Comparison of ENCODE assay signal across 8 cellular contexts in genomic region chr22:38523479-38523878, GRCh38.
"Had no signal": no experiment of that assay in that cellular context is flagged by ENCODE, and none has a peak within 500 bp of the region (broad histone marks: within the 10 kb centered on the region; RNA-seq: fewer than 3 reads in every experiment).

No MANE protein-coding gene starts in this region.

- H3K27ac ChIP-seq: GM23248 had no signal

- DNase-seq: GM23248, GOT3, H7, H9, HCEC 1CT, HFFc6 had no signal

- H2AFZ ChIP-seq: GM23248, GM23338 had no signal

- H3K4me3 ChIP-seq: GM23248, GM23338, HAP-1 had no signal

- H3K4me1 ChIP-seq: HAP-1 had no signal

- H3K4me2 ChIP-seq: GM23338 had no signal

- H3K36me3 ChIP-seq: HAP-1 had no signal

- H3K9me3 ChIP-seq: HAP-1 had no signal
